8 cellular contexts compared by ENCODE assay signal in the genomic region with DNA sequence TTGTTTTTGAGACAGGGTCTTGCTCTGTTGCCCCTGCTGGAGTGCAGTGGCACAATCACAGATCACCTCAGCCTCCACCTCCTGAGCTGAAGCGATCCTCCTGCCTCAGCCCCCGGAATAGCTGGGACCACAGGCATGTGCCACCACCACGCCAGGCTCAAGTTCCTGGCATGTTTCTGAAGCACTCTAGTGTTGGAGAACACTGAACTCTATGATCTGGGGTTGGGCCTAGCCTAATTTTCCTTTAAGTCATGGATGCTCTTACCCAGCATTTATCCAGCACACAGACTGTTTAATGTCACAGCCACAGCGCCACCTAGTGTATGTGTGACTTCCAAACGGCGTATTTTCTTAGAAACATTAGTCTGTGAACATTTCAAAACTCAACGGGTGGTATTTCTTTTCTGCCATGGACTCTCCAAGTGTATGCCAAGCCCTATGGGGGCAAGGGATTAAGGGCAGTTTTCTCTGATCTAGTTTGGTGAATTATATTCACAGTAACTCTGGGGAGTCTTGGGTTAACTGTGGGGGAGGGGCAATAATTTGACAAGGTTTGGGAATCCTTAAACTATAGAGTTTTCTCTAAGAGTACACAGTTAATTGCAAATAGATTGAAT.
DNase-seq lines count a peak whose midpoint lies in the region; ATAC-seq and TF ChIP-seq lines count a peak whose summit lies in the region.

No MANE protein-coding gene starts in this region.

- H3K4me3 ChIP-seq in mammary epithelial cell (replicated peaks in 1 of 3; ENCODE audit: insufficient read depth in 1 of 3, low read depth in 2 of 3, low read length in 3 of 3) (no peak overlapping the region), kidney epithelial cell (ENCODE audit: low read depth, low read length) (no peak overlapping the region)

- H4K20me1 ChIP-seq in mammary epithelial cell (ENCODE audit: insufficient read depth, low read length) = no peaks in the 10 kb centered on the region

- peaks cover 4% of the 10 kb centered on the region for H3K36me3 Mint-ChIP-seq in activated B cell treated with CpG ODN at 0.5 μM for 24 hours (ENCODE audit: low read depth)

- in situ Hi-C loops in mammary epithelial cell (cut with MboI; ENCODE audit: low sequenced_read_pairs in 2 of 2) = loop anchor here (5.0 to 25.0 kb wide), 4 partner anchors 96 to 556 kb away; no protein-coding TSS in a partner anchor

- no peak overlapping the region for H3K27ac Mint-ChIP-seq in activated B cell treated with CpG ODN at 0.5 μM for 24 hours

- no peaks in the 10 kb centered on the region for H3K9me3 Mint-ChIP-seq in activated B cell treated with CpG ODN at 0.5 μM for 24 hours

- TF ChIP-seq CTCF in activated B cell treated with CpG ODN at 0.5 μM for 24 hours (IDR thresholded peaks at IDR 0.05) (no peak), mammary epithelial cell (conservative IDR thresholded peaks at IDR 0.05 in 1 of 2, IDR thresholded peaks at IDR 0.05 in 1 of 2; ENCODE audit: extremely low read depth in 1 of 2, insufficient read depth in 1 of 2, low read depth in 1 of 2, low read length in 2 of 2) (peak; percentile 74 to 77), kidney epithelial cell (IDR thresholded peaks at IDR 0.05; ENCODE audit: insufficient read depth, low read length, poor library complexity, severe bottlenecking) (peak; percentile 73)

- ATAC-seq in GM18505 (IDR thresholded peaks at IDR 0.05; ENCODE audit: unreplicated experiment) (peak; percentile 72), HG03095 (IDR thresholded peaks at IDR 0.05; ENCODE audit: unreplicated experiment) (peak; percentile 61), activated B cell treated with CpG ODN at 0.5 μM for 24 hours (ENCODE audit: low read depth) (peak; percentile 82)

- no peak overlapping the region for H3K4me2 ChIP-seq in mammary epithelial cell (ENCODE audit: insufficient read depth, low read depth, low read length)

- no peak overlapping the region for H3K4me3 Mint-ChIP-seq in activated B cell treated with CpG ODN at 0.5 μM for 24 hours

- H3K79me2 ChIP-seq in mammary epithelial cell (ENCODE audit: insufficient read depth, low read length) = no peaks in the 10 kb centered on the region

- H3K36me3 ChIP-seq in mammary epithelial cell (ENCODE audit: insufficient read depth, low read length) (no peaks in the 10 kb centered on the region), kidney epithelial cell (ENCODE audit: control insufficient read depth, insufficient read depth, low read length) (no peaks in the 10 kb centered on the region)

- no peak for TF ChIP-seq POLR2A in GM18505 (IDR thresholded peaks at IDR 0.05; ENCODE audit: borderline replicate concordance, extremely low read depth, insufficient read depth, insufficient read length)

- CTCF ChIA-PET in activated B cell treated with CpG ODN at 0.5 μM for 24 hours (lab: Charles Lee) (interaction anchor here (0.7 to 10.7 kb wide), 7 partner anchors 10 to 244 kb away, joined by 3 to 198 read pairs (median 15); a partner anchor contains a TSS), mammary epithelial cell (lab: Charles Lee; ENCODE audit: low non-redundant PET) (no interaction called here)

- no peaks in the 10 kb centered on the region for H3K9me3 ChIP-seq in mammary epithelial cell (replicated peaks; ENCODE audit: insufficient read depth, low read length)

- peaks cover 12% of the 10 kb centered on the region for H3K4me1 Mint-ChIP-seq in activated B cell treated with CpG ODN at 0.5 μM for 24 hours

- BruUV-seq in mammary epithelial cell (replicated peaks; lab: Mats Ljungman, UMichigan) = no TSS peak

- DNase-seq in 8988T = peak; percentile 42
- peak; percentile 61 for DNase-seq in NCI-H2196 (lab: John Stamatoyannopoulos, UW; ENCODE audit: unreplicated experiment)
- DNase-seq in activated B cell treated with CpG ODN at 0.5 μM for 24 hours = peak; percentile 44
- DNase-seq in mammary epithelial cell = peak; percentile 65
- DNase-seq in kidney epithelial cell (ENCODE audit: low read depth) = no peak
- DNase-seq in stimulated activated CD4-positive, alpha-beta T cell treated with anti-CD3 and anti-CD28 coated beads, Interleukin-1b, Interleukin-23, amount 100 ng/mL, for 48 hours = peak; percentile 85

- WGBS in mammary epithelial cell (ENCODE audit: low coverage, missing lambda C conversion rate) = 29% methylated on average over 7 of the region's 7 CpGs

- intact Hi-C loops in activated B cell treated with CpG ODN at 0.5 μM for 24 hours (cut with micrococcal nuclease) (loop anchor here (1.0 to 5.0 kb wide), 7 partner anchors 9 to 561 kb away; a partner anchor contains a TSS), mammary epithelial cell (cut with micrococcal nuclease) (loop anchor here (1.0 to 5.0 kb wide), 4 partner anchors 91 to 556 kb away; no protein-coding TSS in a partner anchor)

- H3K27me3 ChIP-seq in mammary epithelial cell (ENCODE audit: insufficient read depth, low read length) = no peaks in the 10 kb centered on the region
- no peaks in the 10 kb centered on the region for H3K27me3 ChIP-seq in kidney epithelial cell (ENCODE audit: control insufficient read depth, insufficient read depth, low read length)

- POLR2A ChIA-PET in activated B cell treated with CpG ODN at 0.5 μM for 24 hours (lab: Charles Lee) = interaction anchor here (0.6 to 9.9 kb wide), 4 partner anchors 23 to 127 kb away, joined by 3 to 77 read pairs (median 12); a partner anchor contains a TSS

- peak overlapping the region; percentile 10 for H2AFZ ChIP-seq in mammary epithelial cell (ENCODE audit: low read depth, low read length)

- H3K27me3 Mint-ChIP-seq in activated B cell treated with CpG ODN at 0.5 μM for 24 hours = peaks cover 9% of the 10 kb centered on the region

- H3K9ac ChIP-seq in mammary epithelial cell (ENCODE audit: insufficient read depth, low read length) = no peak overlapping the region

- no peak overlapping the region for H3K27ac ChIP-seq in mammary epithelial cell (ENCODE audit: insufficient read depth, low read depth, low read length)

- dilution Hi-C loops in mammary epithelial cell (cut with HindIII; ENCODE audit: low sequenced_read_pairs) = loop anchor here (5.0 kb wide), 1 partner anchor 36 kb away; no protein-coding TSS in a partner anchor

- no peaks in the 10 kb centered on the region for H3K4me1 ChIP-seq in mammary epithelial cell (ENCODE audit: insufficient read depth, low read length)
